ENCODE assay signal across 1 cellular context in the genomic region with DNA sequence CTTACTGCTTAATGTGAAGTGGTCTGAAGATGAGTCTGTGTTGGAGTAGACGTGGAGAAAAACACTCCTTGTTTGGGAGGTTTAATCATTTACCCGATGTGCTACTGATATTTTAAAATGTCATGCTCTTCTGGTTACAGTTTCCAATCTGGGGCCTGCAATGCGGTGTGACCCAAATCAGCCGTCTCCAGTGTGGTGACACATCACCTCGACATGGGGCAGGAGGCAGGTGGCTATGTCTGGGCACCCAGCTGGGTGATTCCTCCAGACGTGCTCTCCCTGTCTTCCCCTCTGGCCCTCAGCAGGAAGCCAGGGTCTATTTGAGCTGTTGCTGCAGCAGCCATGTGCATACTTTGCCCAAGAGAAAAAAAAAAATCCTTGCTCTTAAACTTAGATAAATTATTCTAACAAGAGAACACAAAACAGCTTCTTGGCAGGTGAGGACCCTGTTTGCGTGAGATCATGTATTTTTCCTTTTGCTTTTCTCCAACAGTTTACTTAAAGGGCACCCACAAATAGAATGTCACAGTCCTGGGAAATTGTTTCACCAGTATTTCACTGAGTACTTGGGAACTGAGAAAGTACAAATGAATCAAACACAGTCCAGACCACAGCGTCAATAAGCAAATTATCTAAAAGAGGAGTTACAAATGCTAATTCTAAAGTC.
A peak's percentile ranks its signal among the peaks of the same experiment; 100 is the strongest.
TF ChIP-seq lines count a peak whose summit lies in the region.

No MANE protein-coding gene starts in this region.

TF ChIP-seq in HEK293, 187 proteins besides CTCF, POLR2A, EP300 and RAD21 (continued from another document):
- peak; percentile 90 for TF ChIP-seq ZIC2 (tag by site-specific recombination; IDR thresholded peaks at IDR 0.05)
